Comparison of ENCODE assay signal across 1 cellular context in genomic region chr3:32469151-32469874, GRCh38.
TF ChIP-seq lines count a peak whose summit lies in the region.

No MANE protein-coding gene starts in this region.

TF ChIP-seq in A549, 52 proteins besides CTCF, POLR2A, EP300 and RAD21 (continued from another document):
- TF ChIP-seq HMGXB4 (CRISPR knock-in tag; IDR thresholded peaks at IDR 0.05; ENCODE audit: borderline replicate concordance), result no peak
- no peak for TF ChIP-seq PBX3 (IDR thresholded peaks at IDR 0.05)
- TF ChIP-seq HOXA7 (CRISPR knock-in tag; IDR thresholded peaks at IDR 0.05), result no peak
- no peak for TF ChIP-seq BCL3 (IDR thresholded peaks at IDR 0.05)
- TF ChIP-seq ZC3H11A (IDR thresholded peaks at IDR 0.05), result no peak
TF ChIP-seq in A549: peak in this region for 0.
